1 cellular context compared by ENCODE assay signal in the genomic region with DNA sequence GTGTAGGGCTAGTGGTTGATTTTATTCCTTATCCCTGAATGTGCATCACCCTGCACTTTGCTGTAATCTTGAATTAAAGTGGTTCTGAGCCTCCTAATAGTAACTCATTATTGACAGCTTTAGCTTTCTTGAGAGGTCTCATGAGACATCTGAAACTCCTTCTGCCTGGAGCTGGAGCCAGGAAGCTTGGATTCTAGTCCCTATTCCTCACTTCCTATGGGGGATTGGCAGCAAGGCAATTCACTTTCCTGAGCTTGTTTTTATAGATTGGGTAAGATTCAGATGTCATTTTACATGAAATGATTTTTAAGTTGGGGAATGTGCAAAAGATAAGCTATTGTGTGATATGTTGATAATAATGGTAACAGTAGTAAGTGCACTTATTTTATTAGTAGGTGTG.
TF ChIP-seq lines count a peak whose summit lies in the region.

No MANE protein-coding gene starts in this region.

TF ChIP-seq in neural cell, 6 proteins besides CTCF, POLR2A, EP300 and RAD21 (continued from another document):
- TF ChIP-seq MXI1 (conservative IDR thresholded peaks at IDR 0.05; ENCODE audit: poor library complexity, severe bottlenecking): no peak
